ENCODE assay signal across 1 cellular context in the genomic region with DNA sequence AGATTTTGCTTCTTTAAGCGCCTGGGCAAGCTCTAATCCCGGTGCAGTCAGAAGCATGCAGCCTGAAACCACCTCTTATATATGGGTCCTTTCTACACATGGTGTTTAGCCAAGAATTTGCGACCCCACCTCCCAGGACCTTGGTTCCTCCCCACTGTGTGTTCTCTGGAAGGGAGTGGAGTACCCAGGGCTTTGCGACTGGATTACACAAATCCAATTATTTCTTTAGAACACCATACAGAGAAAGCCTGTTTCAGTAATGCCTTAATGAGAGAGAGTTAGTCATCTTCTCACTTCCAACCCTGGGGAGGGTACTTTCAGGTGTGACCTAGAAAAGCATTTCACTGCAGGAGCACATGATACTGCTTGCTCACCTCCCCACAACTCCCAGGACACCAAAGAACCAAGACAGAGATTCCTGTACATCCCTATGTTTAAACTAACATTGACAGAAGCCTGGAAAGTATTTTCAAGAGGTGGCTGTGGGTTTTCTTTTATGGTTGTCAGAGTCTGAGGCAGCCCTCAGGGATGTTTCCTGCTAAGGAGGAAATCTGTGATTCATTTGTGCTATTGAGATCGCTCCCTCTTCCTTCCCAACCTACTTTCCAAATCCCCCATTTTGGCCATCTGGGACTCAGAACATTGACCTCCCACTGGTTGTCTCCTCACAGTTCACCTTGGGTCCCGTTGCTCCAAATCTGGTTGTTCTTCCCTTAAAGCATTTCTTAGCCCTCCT.
TF ChIP-seq lines count a peak whose summit lies in the region.

A gene with protein sequence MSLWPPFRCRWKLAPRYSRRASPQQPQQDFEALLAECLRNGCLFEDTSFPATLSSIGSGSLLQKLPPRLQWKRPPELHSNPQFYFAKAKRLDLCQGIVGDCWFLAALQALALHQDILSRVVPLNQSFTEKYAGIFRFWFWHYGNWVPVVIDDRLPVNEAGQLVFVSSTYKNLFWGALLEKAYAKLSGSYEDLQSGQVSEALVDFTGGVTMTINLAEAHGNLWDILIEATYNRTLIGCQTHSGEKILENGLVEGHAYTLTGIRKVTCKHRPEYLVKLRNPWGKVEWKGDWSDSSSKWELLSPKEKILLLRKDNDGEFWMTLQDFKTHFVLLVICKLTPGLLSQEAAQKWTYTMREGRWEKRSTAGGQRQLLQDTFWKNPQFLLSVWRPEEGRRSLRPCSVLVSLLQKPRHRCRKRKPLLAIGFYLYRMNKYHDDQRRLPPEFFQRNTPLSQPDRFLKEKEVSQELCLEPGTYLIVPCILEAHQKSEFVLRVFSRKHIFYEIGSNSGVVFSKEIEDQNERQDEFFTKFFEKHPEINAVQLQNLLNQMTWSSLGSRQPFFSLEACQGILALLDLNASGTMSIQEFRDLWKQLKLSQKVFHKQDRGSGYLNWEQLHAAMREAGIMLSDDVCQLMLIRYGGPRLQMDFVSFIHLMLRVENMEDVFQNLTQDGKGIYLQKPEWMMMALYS (minus strand): TSS at position 51 of the 736 bp plus-strand sequence. CDS start 12,068 bp downstream, outside the sequence.

TF ChIP-seq in HepG2, 621 proteins besides CTCF, POLR2A, EP300 and RAD21:
- TF ChIP-seq, protein P1, sequence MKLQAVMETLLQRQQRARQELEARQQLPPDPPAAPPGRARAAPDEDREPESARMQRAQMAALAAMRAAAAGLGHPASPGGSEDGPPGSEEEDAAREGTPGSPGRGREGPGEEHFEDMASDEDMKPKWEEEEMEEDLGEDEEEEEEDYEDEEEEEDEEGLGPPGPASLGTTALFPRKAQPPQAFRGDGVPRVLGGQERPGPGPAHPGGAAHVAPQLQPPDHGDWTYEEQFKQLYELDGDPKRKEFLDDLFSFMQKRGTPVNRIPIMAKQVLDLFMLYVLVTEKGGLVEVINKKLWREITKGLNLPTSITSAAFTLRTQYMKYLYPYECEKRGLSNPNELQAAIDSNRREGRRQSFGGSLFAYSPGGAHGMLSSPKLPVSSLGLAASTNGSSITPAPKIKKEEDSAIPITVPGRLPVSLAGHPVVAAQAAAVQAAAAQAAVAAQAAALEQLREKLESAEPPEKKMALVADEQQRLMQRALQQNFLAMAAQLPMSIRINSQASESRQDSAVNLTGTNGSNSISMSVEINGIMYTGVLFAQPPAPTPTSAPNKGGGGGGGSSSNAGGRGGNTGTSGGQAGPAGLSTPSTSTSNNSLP (IDR thresholded peaks at IDR 0.05; ENCODE audit: low read depth, low read length): no peak
- TF ChIP-seq, protein P2, sequence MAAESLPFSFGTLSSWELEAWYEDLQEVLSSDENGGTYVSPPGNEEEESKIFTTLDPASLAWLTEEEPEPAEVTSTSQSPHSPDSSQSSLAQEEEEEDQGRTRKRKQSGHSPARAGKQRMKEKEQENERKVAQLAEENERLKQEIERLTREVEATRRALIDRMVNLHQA (CRISPR knock-in tag; IDR thresholded peaks at IDR 0.05): no peak
- TF ChIP-seq PHF5A (CRISPR knock-in tag; IDR thresholded peaks at IDR 0.05; ENCODE audit: low read depth, unreplicated experiment) (no peak), EHMT2 (IDR thresholded peaks at IDR 0.05; ENCODE audit: borderline replicate concordance, low read depth, low read length) (no peak), SKI (IDR thresholded peaks at IDR 0.05; ENCODE audit: partially characterized antibody) (no peak), HNF4G (IDR thresholded peaks at IDR 0.05; ENCODE audit: borderline replicate concordance, low read depth, low read length) (no peak), HNF4G (CRISPR knock-in tag; IDR thresholded peaks at IDR 0.05; ENCODE audit: borderline replicate concordance, low read depth) (no peak), ZEB1 (IDR thresholded peaks at IDR 0.05; ENCODE audit: insufficient replicate concordance, low read depth) (no peak), ZNF468 (CRISPR knock-in tag; IDR thresholded peaks at IDR 0.05) (no peak), ZNF296 (CRISPR knock-in tag; conservative IDR thresholded peaks at IDR 0.05) (no peak), MIER2 (CRISPR knock-in tag; IDR thresholded peaks at IDR 0.05) (no peak), CENPX (CRISPR knock-in tag; IDR thresholded peaks at IDR 0.05) (no peak), IRX3 (CRISPR knock-in tag; IDR thresholded peaks at IDR 0.05; ENCODE audit: borderline replicate concordance, low read depth) (no peak)
TF ChIP-seq in HepG2: peak in this region for 0.
